Comparison of ENCODE assay signal across 13 cellular contexts in the genomic region with DNA sequence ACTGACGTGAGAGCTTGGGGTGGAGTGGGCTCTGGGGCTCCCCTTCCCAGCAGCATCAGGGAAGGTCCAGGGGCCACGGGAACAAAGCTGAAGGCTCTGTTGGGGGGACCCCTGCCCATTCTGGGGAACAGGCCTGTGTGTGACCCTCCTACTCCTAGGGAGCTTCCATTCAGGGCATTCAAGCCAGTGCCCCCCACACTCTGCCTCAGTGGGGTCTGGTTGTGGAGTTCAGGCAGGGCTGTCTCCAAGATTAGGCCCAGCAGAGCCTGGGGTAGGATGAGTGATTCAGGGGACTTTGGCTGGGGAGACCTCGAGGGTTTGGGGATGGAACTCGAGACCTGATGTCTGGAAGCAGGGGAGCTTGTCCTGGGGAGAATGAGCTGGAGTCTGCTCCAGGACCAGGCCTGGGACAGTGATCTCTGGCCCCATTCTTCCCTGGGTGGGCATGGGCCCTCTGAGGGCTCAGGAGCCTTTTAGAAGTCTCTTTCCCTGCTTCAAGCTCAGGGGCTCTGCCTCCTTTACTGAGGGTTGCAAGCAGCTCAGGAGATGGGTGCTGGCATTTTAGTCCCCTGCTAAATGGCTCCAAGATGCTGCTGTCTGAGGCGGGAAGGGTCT.
DNase-seq lines count a peak whose midpoint lies in the region; ATAC-seq and TF ChIP-seq lines count a peak whose summit lies in the region.
"Had no signal": no experiment of that assay in that cellular context is flagged by ENCODE, and none has a peak within 500 bp of the region (broad histone marks: within the 10 kb centered on the region; RNA-seq: fewer than 3 reads in every experiment).

No MANE protein-coding gene starts in this region.

- TF ChIP-seq POLR2A in ovary (IDR thresholded peaks at IDR 0.05): no peak

- H3K27ac Mint-ChIP-seq in central memory CD8-positive, alpha-beta T cell (ENCODE audit: low read depth): peak overlapping the region; percentile 33
- peak overlapping the region; percentile 81 for H3K27ac Mint-ChIP-seq in neural crest cell (ENCODE audit: unreplicated experiment)
- H3K27ac Mint-ChIP-seq: CD4-positive, alpha-beta memory T cell had no signal

- no peak for DNase-seq in central memory CD8-positive, alpha-beta T cell (ENCODE audit: low spot score in 2 of 2)
- DNase-seq in neural crest cell (ENCODE audit: low read depth, low spot score): no peak
- DNase-seq in osteoblast (ENCODE audit: insufficient read length, low spot score, missing footprints): peak; percentile 91
- no peak for DNase-seq in HCEC 1CT
- no peak for DNase-seq in ovary
- no peak for DNase-seq in RKO (ENCODE audit: low spot score)
- DNase-seq: C1 segment of cervical spinal cord; Caco-2; CD4-positive, alpha-beta memory T cell; DMS153; DND-41; GM23248 had no signal

- no peak overlapping the region for H3K27ac ChIP-seq in osteoblast (ENCODE audit: low read depth, low read length)
- H3K27ac ChIP-seq in ovary: no peak overlapping the region
- H3K27ac ChIP-seq: GM23248 had no signal

- H3K4me3 ChIP-seq in osteoblast (ENCODE audit: insufficient read depth, low read length) (no peak overlapping the region), ovary (no peak overlapping the region)
- H3K4me3 ChIP-seq: GM23248 had no signal

- H3K36me3 ChIP-seq in osteoblast (ENCODE audit: insufficient read depth, low read length) (no peaks in the 10 kb centered on the region), ovary (no peaks in the 10 kb centered on the region)

- intact Hi-C loops in ovary (cut with DNase I): no loop called here

- ATAC-seq in central memory CD8-positive, alpha-beta T cell (replicated peaks; ENCODE audit: extremely low read depth, poor library complexity, severe bottlenecking): no peak
- ATAC-seq: HCT116 had no signal

- no peak overlapping the region for H3K4me2 ChIP-seq in osteoblast (ENCODE audit: insufficient read depth, low read length)

- H4K20me1 ChIP-seq in osteoblast (ENCODE audit: insufficient read depth, low read length): no peaks in the 10 kb centered on the region

- no peak for TF ChIP-seq EP300 in ovary (IDR thresholded peaks at IDR 0.05)

- WGBS in ovary, 3 donors: 83 to 97% (median 91%) methylated on average over 5 of the region's 5 CpGs

- no peak overlapping the region for H2AFZ ChIP-seq in osteoblast (ENCODE audit: low read length)
- H2AFZ ChIP-seq: GM23248 had no signal

- no peaks in the 10 kb centered on the region for H3K79me2 ChIP-seq in osteoblast (ENCODE audit: insufficient read depth, low read length)

- H3K27me3 ChIP-seq in osteoblast (ENCODE audit: insufficient read depth, low read length): no peaks in the 10 kb centered on the region
- no peaks in the 10 kb centered on the region for H3K27me3 ChIP-seq in ovary

- H3K36me3 Mint-ChIP-seq in central memory CD8-positive, alpha-beta T cell (ENCODE audit: insufficient read depth): peaks cover 1% of the 10 kb centered on the region
- H3K36me3 Mint-ChIP-seq in neural crest cell (ENCODE audit: low read depth): no peaks in the 10 kb centered on the region
- H3K36me3 Mint-ChIP-seq: CD4-positive, alpha-beta memory T cell had no signal

- no peaks in the 10 kb centered on the region for H3K9me3 Mint-ChIP-seq in central memory CD8-positive, alpha-beta T cell
- no peaks in the 10 kb centered on the region for H3K9me3 Mint-ChIP-seq in neural crest cell
- H3K9me3 Mint-ChIP-seq: CD4-positive, alpha-beta memory T cell had no signal

- H3K4me3 Mint-ChIP-seq in central memory CD8-positive, alpha-beta T cell: no peak overlapping the region
- no peak overlapping the region for H3K4me3 Mint-ChIP-seq in neural crest cell
- H3K4me3 Mint-ChIP-seq: CD4-positive, alpha-beta memory T cell had no signal

- no peak for TF ChIP-seq CTCF in neural crest cell (conservative IDR thresholded peaks at IDR 0.05)
- no peak for TF ChIP-seq CTCF in osteoblast (IDR thresholded peaks at IDR 0.05; ENCODE audit: extremely low read depth, low read depth, low read length)
- no peak for TF ChIP-seq CTCF in ovary (IDR thresholded peaks at IDR 0.05)

- no peaks in the 10 kb centered on the region for H3K4me1 Mint-ChIP-seq in central memory CD8-positive, alpha-beta T cell
- peaks cover 5% of the 10 kb centered on the region for H3K4me1 Mint-ChIP-seq in neural crest cell
- H3K4me1 Mint-ChIP-seq: CD4-positive, alpha-beta memory T cell had no signal

- peaks cover 27% of the 10 kb centered on the region for H3K27me3 Mint-ChIP-seq in central memory CD8-positive, alpha-beta T cell
- H3K27me3 Mint-ChIP-seq in neural crest cell (ENCODE audit: low read depth): no peaks in the 10 kb centered on the region

- H3K9me3 ChIP-seq in osteoblast (ENCODE audit: low read depth, low read length): no peaks in the 10 kb centered on the region
- H3K9me3 ChIP-seq in ovary: no peaks in the 10 kb centered on the region
- H3K9me3 ChIP-seq: Caco-2 had no signal

- H3K4me1 ChIP-seq in osteoblast (ENCODE audit: insufficient read depth, low read length) (no peaks in the 10 kb centered on the region), ovary (ENCODE audit: insufficient read depth) (no peaks in the 10 kb centered on the region)
- H3K4me1 ChIP-seq: Caco-2 had no signal
